ENCODE assay signal across 15 cellular contexts in genomic region chr5:72511371-72512178, GRCh38. TPM values are rescaled to one million over a fixed set of nuclear protein-coding genes. Genes with fewer than 3 reads are reported as not detected.
DNase-seq lines count a peak whose midpoint lies in the region; ATAC-seq and TF ChIP-seq lines count a peak whose summit lies in the region.
"Had no signal": no experiment of that assay in that cellular context is flagged by ENCODE, and none has a peak within 500 bp of the region (broad histone marks: within the 10 kb centered on the region; RNA-seq: fewer than 3 reads in every experiment).

No MANE protein-coding gene starts in this region.

- no peaks in the 10 kb centered on the region for H3K4me1 Mint-ChIP-seq in central memory CD8-positive, alpha-beta T cell
- peaks cover 35% of the 10 kb centered on the region for H3K4me1 Mint-ChIP-seq in nephron
- H3K4me1 Mint-ChIP-seq: activated CD4-positive, alpha-beta T cell treated with anti-CD3 and anti-CD28 coated beads, Interleukin-2, amount 10 ng/mL, durations not matched to agents 24 days and 14 days had no signal

- no peaks in the 10 kb centered on the region for H3K36me3 Mint-ChIP-seq in central memory CD8-positive, alpha-beta T cell (ENCODE audit: insufficient read depth)
- H3K36me3 Mint-ChIP-seq in nephron (ENCODE audit: low read depth) = no peaks in the 10 kb centered on the region

- peaks cover 66% of the 10 kb centered on the region for H3K27me3 Mint-ChIP-seq in central memory CD8-positive, alpha-beta T cell
- H3K27me3 Mint-ChIP-seq in nephron (ENCODE audit: low read depth) = peaks cover 1% of the 10 kb centered on the region

- peak overlapping the region; percentile 5; the same call in 1 of the 2 replicates for H3K4me3 ChIP-seq in ACC112 (ENCODE audit: low read depth, low read length)
- H3K4me3 ChIP-seq: coronary artery, lung, upper lobe of left lung had no signal

- H3K9me3 Mint-ChIP-seq in central memory CD8-positive, alpha-beta T cell = no peaks in the 10 kb centered on the region
- H3K9me3 Mint-ChIP-seq in nephron = peaks cover 4% of the 10 kb centered on the region
- H3K9me3 Mint-ChIP-seq: activated CD4-positive, alpha-beta T cell treated with anti-CD3 and anti-CD28 coated beads, Interleukin-2, amount 10 ng/mL, durations not matched to agents 24 days and 14 days had no signal

- H3K36me3 ChIP-seq in ACC112 (ENCODE audit: insufficient read depth, low read length) = no peaks in the 10 kb centered on the region
- H3K36me3 ChIP-seq: upper lobe of left lung had no signal

- no peak overlapping the region for H3K27ac Mint-ChIP-seq in central memory CD8-positive, alpha-beta T cell (ENCODE audit: low read depth)
- peak overlapping the region in 2 of 3 experiments; percentile 15 to 73 for H3K27ac Mint-ChIP-seq in nephron
- H3K27ac Mint-ChIP-seq: activated CD4-positive, alpha-beta T cell treated with anti-CD3 and anti-CD28 coated beads, Interleukin-2, amount 10 ng/mL, durations not matched to agents 24 days and 14 days had no signal

- peak; percentile 24 for ATAC-seq in central memory CD8-positive, alpha-beta T cell (replicated peaks; ENCODE audit: extremely low read depth, poor library complexity, severe bottlenecking)
- no peak for ATAC-seq in GM21737 (IDR thresholded peaks at IDR 0.05; ENCODE audit: unreplicated experiment)
- no peak for ATAC-seq in GM18511 (IDR thresholded peaks at IDR 0.05; ENCODE audit: unreplicated experiment)

- DNase-seq in LHCN-M2 (ENCODE audit: low read depth) = peak; percentile 72
- DNase-seq in central memory CD8-positive, alpha-beta T cell (ENCODE audit: low spot score in 2 of 2) = no peak
- no peak for DNase-seq in HPDE6-E6E7 (ENCODE audit: extremely low spot score)
- DNase-seq in NK-92 (lab: John Stamatoyannopoulos, UW; ENCODE audit: unreplicated experiment) = no peak
- DNase-seq: activated CD4-positive, alpha-beta T cell treated with anti-CD3 and anti-CD28 coated beads, Interleukin-2, amount 10 ng/mL, durations not matched to agents 24 days and 14 days; activated gamma-delta T cell; NCI-H1417; upper lobe of left lung had no signal

- H3K27ac ChIP-seq in ACC112 (ENCODE audit: low read depth, low read length) = peak overlapping the region; percentile 89

- no peak for TF ChIP-seq CTCF in nephron (IDR thresholded peaks at IDR 0.05; ENCODE audit: unreplicated experiment in 3 of 3)

- no peaks in the 10 kb centered on the region for H3K27me3 ChIP-seq in ACC112 (ENCODE audit: insufficient read depth, low read length)
- H3K27me3 ChIP-seq: upper lobe of left lung had no signal

- peak overlapping the region; percentile 26 for H2AFZ ChIP-seq in ACC112 (ENCODE audit: low read length, unreplicated experiment)

- peaks cover 27% of the 10 kb centered on the region for H3K4me1 ChIP-seq in ACC112 (ENCODE audit: control insufficient read depth, insufficient read depth, low read length, unreplicated experiment)

- H3K4me3 Mint-ChIP-seq in central memory CD8-positive, alpha-beta T cell = no peak overlapping the region
- no peak overlapping the region for H3K4me3 Mint-ChIP-seq in nephron
- H3K4me3 Mint-ChIP-seq: activated CD4-positive, alpha-beta T cell treated with anti-CD3 and anti-CD28 coated beads, Interleukin-2, amount 10 ng/mL, durations not matched to agents 24 days and 14 days had no signal

- H3K79me2 ChIP-seq in ACC112 (ENCODE audit: control insufficient read depth, insufficient read depth, low read length, unreplicated experiment) = no peaks in the 10 kb centered on the region

RNA-seq across cellular contexts. Expression of gene ZNF366, which starts 4.4 kb away (rescaled TPM):
- total RNA-seq in LHCN-M2 (2014; rRNA removed) = 0.23 TPM in 1 of 2 replicates, not detected in the other
- polyA plus RNA-seq in LHCN-M2 (2012) = 0.18 TPM
- total RNA-seq: activated CD4-positive, alpha-beta T cell treated with anti-CD3 and anti-CD28 coated beads, Interleukin-2, amount 10 ng/mL, durations not matched to agents 24 days and 14 days; G401 had no signal
